In the genomic region with DNA sequence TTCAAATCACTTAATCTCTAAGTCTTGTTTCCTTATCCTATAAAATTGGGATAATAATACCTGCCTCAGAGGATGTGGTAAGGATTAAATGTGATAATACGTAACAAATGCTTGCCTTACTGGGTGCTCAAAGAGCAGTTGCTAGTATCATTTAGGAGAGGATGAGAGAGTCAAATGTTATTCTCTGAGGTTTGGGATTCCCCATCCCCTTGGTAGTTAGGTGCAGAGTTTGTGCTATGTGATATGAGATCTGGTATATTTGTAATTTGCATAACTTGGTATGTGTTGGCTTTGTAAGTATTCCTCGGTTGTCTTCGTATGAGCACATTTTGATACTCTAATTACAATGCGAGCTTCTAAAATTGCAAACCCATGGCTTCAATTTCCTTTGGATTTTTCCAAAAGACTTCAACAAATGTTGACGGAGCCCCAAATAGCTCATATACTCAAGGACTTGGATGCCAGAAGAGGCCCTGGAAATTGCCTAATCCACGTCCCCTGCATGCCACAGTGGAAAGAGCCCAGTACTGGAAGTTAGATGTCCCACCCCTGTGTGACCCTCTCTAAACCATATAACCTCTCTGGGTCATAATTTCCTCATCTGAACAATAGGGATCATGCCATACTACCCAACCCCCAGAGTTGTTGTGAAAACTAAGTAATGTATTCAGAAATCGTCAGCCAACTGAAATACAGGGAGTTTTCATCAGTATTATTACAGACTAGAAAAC, we compare ENCODE assay signal across 17 cellular contexts.
DNase-seq lines count a peak whose midpoint lies in the region; ATAC-seq, FAIRE-seq and TF ChIP-seq lines count a peak whose summit lies in the region.
"Had no signal": no experiment of that assay in that cellular context is flagged by ENCODE, and none has a peak within 500 bp of the region (broad histone marks: within the 10 kb centered on the region; RNA-seq: fewer than 3 reads in every experiment).

No MANE protein-coding gene starts in this region.

- peak overlapping the region; percentile 43 for H3K4me2 ChIP-seq in osteoblast (ENCODE audit: insufficient read depth, low read length)

- H3K79me2 ChIP-seq in osteoblast (ENCODE audit: insufficient read depth, low read length) = peaks cover 98% of the 10 kb centered on the region

- H3K4me3 ChIP-seq in osteoblast (ENCODE audit: insufficient read depth, low read length) = no peak overlapping the region

- H3K4me3 Mint-ChIP-seq in HFFc6 = peak overlapping the region; percentile 50; the same call in 1 of the 2 replicates
- H3K4me3 Mint-ChIP-seq: T-helper 1 cell treated with Interleukin-12 subunit alpha and Interleukin-12 subunit beta and Interleukin-4 antibody, amounts not matched to agents 30 μg/mL and 1 μg/mL, for 36 hours had no signal

- H3K36me3 ChIP-seq in osteoblast (ENCODE audit: insufficient read depth, low read length) = peaks cover 17% of the 10 kb centered on the region
- H3K36me3 ChIP-seq: BE2C had no signal

- H2AFZ ChIP-seq in osteoblast (ENCODE audit: low read length) = no peak overlapping the region

- peaks cover 34% of the 10 kb centered on the region for H4K20me1 ChIP-seq in osteoblast (ENCODE audit: insufficient read depth, low read length)

- TF ChIP-seq CTCF in HFFc6 (IDR thresholded peaks at IDR 0.05) (no peak), osteoblast (IDR thresholded peaks at IDR 0.05; ENCODE audit: extremely low read depth, low read depth, low read length) (no peak)

- H3K36me3 Mint-ChIP-seq in HFFc6 (ENCODE audit: low read depth) = peaks cover 52% of the 10 kb centered on the region

- H3K27me3 ChIP-seq in osteoblast (ENCODE audit: insufficient read depth, low read length) = no peaks in the 10 kb centered on the region
- H3K27me3 ChIP-seq: BE2C had no signal

- peak overlapping the region; percentile 82 for H3K27ac ChIP-seq in osteoblast (ENCODE audit: low read depth, low read length)

- H3K4me1 ChIP-seq in osteoblast (ENCODE audit: insufficient read depth, low read length) = peaks cover 64% of the 10 kb centered on the region
- H3K4me1 ChIP-seq: BE2C had no signal

- DNase-seq in HFFc6 = no peak
- peak; percentile 74 to 81 for DNase-seq in dermis microvascular lymphatic vessel endothelial cell (ENCODE audit: low read depth in 2 of 2)
- no peak for DNase-seq in osteoblast (ENCODE audit: insufficient read length, low spot score, missing footprints)
- DNase-seq in AML-193 (lab: John Stamatoyannopoulos, UW) = no peak
- no peak for DNase-seq in GM19239 (ENCODE audit: insufficient read length, low spot score)
- DNase-seq: activated effector memory CD4-positive, alpha-beta T cell treated with anti-CD3 and anti-CD28 coated beads, Interleukin-2, amount 50 U/mL, for 16 hours; BE2C; NCI-H2227 treated with DMSO at 0.1 percent for 48 hours; OCI-M1; stimulated activated CD4-positive, alpha-beta T cell treated with anti-CD3 and anti-CD28 coated beads, Interleukin-4, amount 100 ng/mL, for 1 hour; stimulated activated naive CD4-positive, alpha-beta T cell had no signal

- ATAC-seq in GM18508 (IDR thresholded peaks at IDR 0.05; ENCODE audit: insufficient read depth, unreplicated experiment) = peak; percentile 72
- ATAC-seq in HG03571 (IDR thresholded peaks at IDR 0.05; ENCODE audit: unreplicated experiment) = no peak
- ATAC-seq in HG03457 (IDR thresholded peaks at IDR 0.05; ENCODE audit: unreplicated experiment) = no peak

- no peaks in the 10 kb centered on the region for H3K9me3 ChIP-seq in osteoblast (ENCODE audit: low read depth, low read length)
- H3K9me3 ChIP-seq: BE2C had no signal

- no peak for FAIRE-seq in GM19239 (lab: Jason Lieb, UNC)
- FAIRE-seq: endometrium had no signal

- peak overlapping the region; percentile 80 for H3K27ac Mint-ChIP-seq in HFFc6
- H3K27ac Mint-ChIP-seq: progenitor cell of endocrine pancreas; T-helper 1 cell treated with Interleukin-12 subunit alpha and Interleukin-12 subunit beta and Interleukin-4 antibody, amounts not matched to agents 30 μg/mL and 1 μg/mL, for 36 hours had no signal

- peaks cover 2% of the 10 kb centered on the region; the same call in 1 of the 2 replicates for H3K27me3 Mint-ChIP-seq in HFFc6 (ENCODE audit: insufficient read depth)

- no peaks in the 10 kb centered on the region for H3K9me3 Mint-ChIP-seq in HFFc6
- H3K9me3 Mint-ChIP-seq: T-helper 1 cell treated with Interleukin-12 subunit alpha and Interleukin-12 subunit beta and Interleukin-4 antibody, amounts not matched to agents 30 μg/mL and 1 μg/mL, for 36 hours had no signal

- H3K4me1 Mint-ChIP-seq in HFFc6 (ENCODE audit: low read depth) = peaks cover 100% of the 10 kb centered on the region

Comparison
In these comparisons a context has a peak if more than half of its experiments do, and no peak if none do; other contexts are left out.
1. DNase-seq: peak in dermis microvascular lymphatic vessel endothelial cell (2 of 2); none in HFFc6 (single experiment), osteoblast (single experiment), AML-193 (0 of 2) and GM19239 (single experiment).